2 cellular contexts compared by ENCODE assay signal in genomic region chr14:105035616-105036015, GRCh38. TPM values are rescaled to one million over a fixed set of nuclear protein-coding genes. Genes with fewer than 3 reads are reported as not detected.
"Had no signal": no experiment of that assay in that cellular context is flagged by ENCODE, and none has a peak within 500 bp of the region (broad histone marks: within the 10 kb centered on the region; RNA-seq: fewer than 3 reads in every experiment).

No MANE protein-coding gene starts in this region.

RNA-seq across cellular contexts. Expression of gene GPR132, which starts 29.6 kb away (rescaled TPM):
- total RNA-seq: HepG2, HT-29 had no signal
- polyA plus RNA-seq: HepG2 had no signal
